ENCODE assay signal across 1 cellular context in genomic region chr17:80393491-80393890, GRCh38.
TF ChIP-seq lines count a peak whose summit lies in the region.

No MANE protein-coding gene starts in this region.

TF ChIP-seq in IMR-90, 13 proteins besides CTCF, POLR2A, EP300 and RAD21:
- no peak for TF ChIP-seq RCOR1 (IDR thresholded peaks at IDR 0.05; ENCODE audit: insufficient replicate concordance, low read length)
- TF ChIP-seq CHD1 (IDR thresholded peaks at IDR 0.05; ENCODE audit: low read depth, low read length): no peak
- no peak for TF ChIP-seq NFE2L2 (IDR thresholded peaks at IDR 0.05; ENCODE audit: low read depth, low read length)
- no peak for TF ChIP-seq USF2 (IDR thresholded peaks at IDR 0.05; ENCODE audit: low read depth, low read length)
